ENCODE assay signal across 9 cellular contexts in the genomic region with DNA sequence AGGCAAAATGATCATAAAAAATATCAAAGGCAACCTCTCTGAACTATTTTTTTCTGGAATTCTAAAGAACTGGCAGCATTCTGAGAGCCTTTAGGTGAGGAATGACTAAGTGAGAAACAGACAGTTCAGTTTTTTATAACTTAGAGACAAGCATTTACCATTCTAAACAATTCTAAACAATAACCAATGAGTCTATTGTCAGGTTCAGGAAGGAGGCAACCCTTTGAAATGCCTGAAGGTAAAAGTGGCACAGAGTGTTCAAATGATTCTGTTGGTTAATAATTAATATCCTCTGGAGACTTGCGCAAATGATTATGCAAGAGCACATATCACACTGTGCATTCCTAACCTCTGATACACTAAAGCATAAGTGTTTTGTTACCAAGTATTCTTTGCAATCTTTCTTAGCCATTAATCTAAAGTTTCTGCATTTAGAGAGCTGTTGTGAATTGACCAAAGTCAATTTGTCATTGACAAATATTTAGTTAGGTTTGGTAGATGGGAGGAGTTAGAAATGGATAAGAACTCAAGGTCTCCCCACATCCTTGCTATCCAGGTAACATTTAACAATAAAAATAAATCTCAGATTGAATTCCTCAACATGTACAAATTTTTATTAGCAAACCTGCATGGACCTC. TPM values are rescaled to one million over a fixed set of nuclear protein-coding genes. Genes with fewer than 3 reads are reported as not detected.
DNase-seq lines count a peak whose midpoint lies in the region; ATAC-seq and TF ChIP-seq lines count a peak whose summit lies in the region.
"Had no signal": no experiment of that assay in that cellular context is flagged by ENCODE, and none has a peak within 500 bp of the region (broad histone marks: within the 10 kb centered on the region; RNA-seq: fewer than 3 reads in every experiment).

No MANE protein-coding gene starts in this region.

- H3K9ac ChIP-seq in BLaER1 (no peak overlapping the region), OCI-LY1 (ENCODE audit: low read length) (no peak overlapping the region)

- H4K20me1 ChIP-seq in BLaER1 (no peaks in the 10 kb centered on the region), OCI-LY1 (ENCODE audit: insufficient read depth, low read length) (no peaks in the 10 kb centered on the region)

- H3K27ac ChIP-seq in BLaER1: peak overlapping the region; percentile 36; the same call in 1 of the 2 replicates
- H3K27ac ChIP-seq in OCI-LY1 (ENCODE audit: low read depth, low read length, poor library complexity, severe bottlenecking): peak overlapping the region; percentile 4
- peak overlapping the region in 3 of 4 donors; percentile 18 to 43 (median 26) for H3K27ac ChIP-seq in esophagus squamous epithelium

- H3K9me2 ChIP-seq in OCI-LY1 (ENCODE audit: low read depth, low read length): no peaks in the 10 kb centered on the region

- H3K4me2 ChIP-seq in BLaER1 (peak overlapping the region; percentile 15), OCI-LY1 (ENCODE audit: low read length) (no peak overlapping the region)

- no peaks in the 10 kb centered on the region for H3F3A ChIP-seq in OCI-LY1 (ENCODE audit: insufficient read depth, low read length)

- intact Hi-C loops in esophagus squamous epithelium (cut with DNase I): no loop called here

- no peaks in the 10 kb centered on the region for H3K27me3 ChIP-seq in BLaER1
- no peaks in the 10 kb centered on the region for H3K27me3 ChIP-seq in OCI-LY1 (ENCODE audit: insufficient read depth, low read length)
- H3K27me3 ChIP-seq in esophagus squamous epithelium: no peaks in the 10 kb centered on the region

- TF ChIP-seq POLR2A in esophagus squamous epithelium (IDR thresholded peaks at IDR 0.05): no peak

- DNase-seq in esophagus squamous epithelium (lab: John Stamatoyannopoulos, UW): no peak
- peak; percentile 77 for DNase-seq in non-pigmented ciliary epithelial cell (ENCODE audit: low read depth)
- no peak for DNase-seq in stimulated activated CD4-positive, alpha-beta T cell treated with anti-CD3 and anti-CD28 coated beads, Interleukin-4, amount 100 ng/mL, for 24 hours
- no peak for DNase-seq in GM19238 (ENCODE audit: insufficient read length, low spot score)
- DNase-seq: hypothalamus had no signal

- H3K9me3 ChIP-seq in BLaER1 (peaks cover 10% of the 10 kb centered on the region), OCI-LY1 (ENCODE audit: low read length) (no peaks in the 10 kb centered on the region), esophagus squamous epithelium (no peaks in the 10 kb centered on the region)

- H3K4me3 ChIP-seq in BLaER1 (no peak overlapping the region), OCI-LY1 (ENCODE audit: low read depth, low read length, poor library complexity, severe bottlenecking) (no peak overlapping the region), esophagus squamous epithelium (no peak overlapping the region)

- H3K79me2 ChIP-seq in OCI-LY1 (ENCODE audit: insufficient read depth, low read length): no peaks in the 10 kb centered on the region

- peak overlapping the region; percentile 38; the same call in 1 of the 2 replicates for H2AFZ ChIP-seq in OCI-LY1 (ENCODE audit: low read length)

- TF ChIP-seq CTCF in OCI-LY1 (IDR thresholded peaks at IDR 0.05; ENCODE audit: low read length) (no peak), esophagus squamous epithelium (IDR thresholded peaks at IDR 0.05) (no peak)

- WGBS in esophagus squamous epithelium, 2 donors: 16 to 26% methylated on average over 1 of the region's 1 CpG

- H3K4me1 ChIP-seq in BLaER1 (peaks cover 56% of the 10 kb centered on the region), OCI-LY1 (ENCODE audit: insufficient read depth, low read length, severe bottlenecking) (peaks cover 37% of the 10 kb centered on the region), esophagus squamous epithelium (peaks cover 0 to 36% (median 0%) of the 10 kb centered on the region in 3 donors)

- ATAC-seq in GM21381 (IDR thresholded peaks at IDR 0.05; ENCODE audit: unreplicated experiment) (no peak), HG02763 (IDR thresholded peaks at IDR 0.05; ENCODE audit: unreplicated experiment) (no peak)

- H3K36me3 ChIP-seq in BLaER1 (no peaks in the 10 kb centered on the region), OCI-LY1 (ENCODE audit: insufficient read depth, low read length) (no peaks in the 10 kb centered on the region), esophagus squamous epithelium (no peaks in the 10 kb centered on the region)

RNA-seq across cellular contexts. Expression of a gene that starts 9.2 kb away (rescaled TPM):
- total RNA-seq in esophagus squamous epithelium: 100 to 1,000 TPM in 1 of 4 donors, 10 to 100 TPM in 3; 10.1 to 114 (median 48.7) TPM
